25 cellular contexts compared by ENCODE assay signal in genomic region chr3:96022676-96023075, GRCh38.
"Had no signal": no experiment of that assay in that cellular context is flagged by ENCODE, and none has a peak within 500 bp of the region (broad histone marks: within the 10 kb centered on the region; RNA-seq: fewer than 3 reads in every experiment).

No MANE protein-coding gene starts in this region.

- H3K4me1 Mint-ChIP-seq: activated naive CD8-positive, alpha-beta T cell treated with anti-CD3 and anti-CD28 coated beads, Interleukin-2, amount 50 U/mL, for 24 hours; natural killer cell had no signal

- H3K27ac Mint-ChIP-seq: activated CD8-positive, alpha-beta T cell treated with anti-CD3 and anti-CD28 coated beads, Interleukin-2, amount 10 ng/mL, durations not matched to agents 7 days and 5 days; activated naive CD8-positive, alpha-beta T cell treated with anti-CD3 and anti-CD28 coated beads, Interleukin-2, amount 50 U/mL, for 24 hours; activated T-helper 1 cell treated with anti-CD3 and anti-CD28 coated beads, Interleukin-12 subunit alpha, Interleukin-12 subunit beta, Interleukin-2, Interleukin-4 antibody, amounts not matched to agents 30 ng/mL and 10 ng/mL and 1 ng/mL, durations not matched to agents 14 hours and 24 hours and 36 hours; natural killer cell had no signal

- H3K4me3 ChIP-seq: body of pancreas, gastrocnemius medialis, pancreas, psoas muscle, right atrium auricular region, thyroid gland had no signal

- H3K4me1 ChIP-seq: body of pancreas, gastrocnemius medialis, pancreas, psoas muscle, right atrium auricular region had no signal

- H3K9me3 ChIP-seq: body of pancreas, gastrocnemius medialis, neutrophil, pancreas, psoas muscle, thyroid gland had no signal

- H3K27me3 ChIP-seq: body of pancreas, gastrocnemius medialis, neutrophil, pancreas, right atrium auricular region, thyroid gland had no signal

- H3K9me3 Mint-ChIP-seq: activated T-helper 1 cell treated with anti-CD3 and anti-CD28 coated beads, Interleukin-12 subunit alpha, Interleukin-12 subunit beta, Interleukin-2, Interleukin-4 antibody, amounts not matched to agents 30 ng/mL and 10 ng/mL and 1 ng/mL, durations not matched to agents 14 hours and 24 hours and 36 hours had no signal

- H3K27me3 Mint-ChIP-seq: activated naive CD8-positive, alpha-beta T cell treated with anti-CD3 and anti-CD28 coated beads, Interleukin-2, amount 50 U/mL, for 24 hours had no signal

- H3K4me3 Mint-ChIP-seq: activated CD8-positive, alpha-beta T cell treated with anti-CD3 and anti-CD28 coated beads, Interleukin-2, amount 10 ng/mL, durations not matched to agents 7 days and 5 days; activated naive CD8-positive, alpha-beta T cell treated with anti-CD3 and anti-CD28 coated beads, Interleukin-2, amount 50 U/mL, for 24 hours; activated T-helper 1 cell treated with anti-CD3 and anti-CD28 coated beads, Interleukin-12 subunit alpha, Interleukin-12 subunit beta, Interleukin-2, Interleukin-4 antibody, amounts not matched to agents 30 ng/mL and 10 ng/mL and 1 ng/mL, durations not matched to agents 14 hours and 24 hours and 36 hours; natural killer cell had no signal

- H3K27ac ChIP-seq: body of pancreas, gastrocnemius medialis, neutrophil, pancreas, psoas muscle, right atrium auricular region, thyroid gland had no signal

- H3K36me3 Mint-ChIP-seq: natural killer cell had no signal

- H3K36me3 ChIP-seq: gastrocnemius medialis, neutrophil, pancreas, right atrium auricular region, thyroid gland had no signal

- DNase-seq: activated CD4-positive, alpha-beta T cell treated with anti-CD3 and anti-CD28 coated beads for 1 hour; activated CD4-positive, alpha-beta T cell treated with anti-CD3 and anti-CD28 coated beads, Interleukin-2, amount 50 U/mL, for 1 hour; activated CD8-positive, alpha-beta T cell treated with anti-CD3 and anti-CD28 coated beads, Interleukin-2, amount 10 ng/mL, durations not matched to agents 7 days and 5 days; activated gamma-delta T cell; activated naive CD4-positive, alpha-beta T cell treated with anti-CD3 and anti-CD28 coated beads, Interleukin-2, amount 50 U/mL, for 16 hours; activated naive CD8-positive, alpha-beta T cell treated with anti-CD3 and anti-CD28 coated beads, Interleukin-2, amount 50 U/mL, for 24 hours; anterior cingulate cortex; body of pancreas; caudate nucleus; dermis blood vessel endothelial cell; effector CD8-positive, alpha-beta T cell; gastrocnemius medialis; head of caudate nucleus; hypothalamus; left ventricle myocardium superior; midbrain; natural killer cell; pancreas; psoas muscle; stimulated activated CD4-positive, alpha-beta T cell treated with anti-CD3 and anti-CD28 coated beads, Interleukin-4, amount 100 ng/mL, for 24 hours; stimulated activated naive CD8-positive, alpha-beta T cell treated with anti-CD3 and anti-CD28 coated beads, Interleukin-15, Interleukin-2, amounts not matched to agents 100 U/mL and 50 U/mL, for 24 hours; thyroid gland had no signal
